8 cellular contexts compared by ENCODE assay signal in genomic region chr3:71859128-71859519, GRCh38.
DNase-seq lines count a peak whose midpoint lies in the region; ATAC-seq and TF ChIP-seq lines count a peak whose summit lies in the region.

No MANE protein-coding gene starts in this region.

- no TSS peak for BruUV-seq in Calu3 (replicated peaks; lab: Mats Ljungman, UMichigan)

- H3K36me3 Mint-ChIP-seq in Calu3 (ENCODE audit: insufficient read depth, unreplicated experiment) = no peaks in the 10 kb centered on the region

- H3K9me3 Mint-ChIP-seq in Calu3 (ENCODE audit: low read depth, unreplicated experiment) = no peaks in the 10 kb centered on the region

- ATAC-seq in psoas muscle (peak in 2 of 4 donors; percentile 40 to 56), GM18867 (IDR thresholded peaks at IDR 0.05; ENCODE audit: unreplicated experiment) (no peak)

- no peak for TF ChIP-seq POLR2A in Peyer's patch (IDR thresholded peaks at IDR 0.05)

- H3K27me3 Mint-ChIP-seq in Calu3 (ENCODE audit: unreplicated experiment) = peaks cover 38% of the 10 kb centered on the region

- no peak for TF ChIP-seq CTCF in Calu3 (IDR thresholded peaks at IDR 0.05; ENCODE audit: unreplicated experiment)
- peak in 5 of 6 experiments; percentile 17 to 61 (median 54) for TF ChIP-seq CTCF in Peyer's patch (IDR thresholded peaks at IDR 0.05)
- no peak for TF ChIP-seq CTCF in fibroblast of pulmonary artery (IDR thresholded peaks at IDR 0.05; ENCODE audit: low read length, missing control alignments)
- TF ChIP-seq CTCF in psoas muscle (IDR thresholded peaks at IDR 0.05) = peak; percentile 17

- H3K27ac ChIP-seq in Peyer's patch = no peak overlapping the region
- H3K27ac ChIP-seq in psoas muscle = no peak overlapping the region

- H3K27me3 ChIP-seq in Peyer's patch (no peaks in the 10 kb centered on the region), psoas muscle (ENCODE audit: insufficient read depth in 3 of 3, low read length in 2 of 3) (peaks cover 0 to 3% (median 0%) of the 10 kb centered on the region in 3 donors)

- CTCF ChIA-PET in Calu3 (lab: Charles Lee) = interaction anchor here (0.8 to 1.0 kb wide), 2 partner anchors 129 to 148 kb away, joined by 5 to 15 read pairs; no protein-coding TSS in a partner anchor
- CTCF ChIA-PET in HEK293T (lab: Yijun Ruan, JAX) = interaction anchor here (0.8 to 1.4 kb wide), 4 partner anchors 129 to 732 kb away, joined by 3 to 5 read pairs (median 4); no protein-coding TSS in a partner anchor

- whole genome bisulfite sequencing in psoas muscle, 3 donors = 86 to 91% (median 87%) methylated on average over 3 of the region's 3 CpGs

- DNase-seq in Calu3 (peak; percentile 24), HEK293T (ENCODE audit: extremely low spot score) (peak; percentile 34), Peyer's patch (no peak), fibroblast of pulmonary artery (ENCODE audit: low read depth) (peak; percentile 23), psoas muscle (no peak), middle frontal gyrus (ENCODE audit: extremely low spot score, low spot score) (no peak), mesenteric fat pad (ENCODE audit: low spot score) (no peak)

- no peak overlapping the region for H3K27ac Mint-ChIP-seq in Calu3 (ENCODE audit: unreplicated experiment)

- no peaks in the 10 kb centered on the region for H3K4me1 Mint-ChIP-seq in Calu3 (ENCODE audit: low read depth, unreplicated experiment)

- POLR2A ChIA-PET in HEK293T (lab: Yijun Ruan, JAX) = no interaction called here

- H3K9me3 ChIP-seq in Peyer's patch = peaks cover 0 to 9% (median 0%) of the 10 kb centered on the region in 4 donors
- no peaks in the 10 kb centered on the region for H3K9me3 ChIP-seq in psoas muscle

- intact Hi-C loops in Calu3 (cut with micrococcal nuclease; ENCODE audit: unreplicated experiment) = loop anchor here (1.0 kb wide), 2 partner anchors 129 to 148 kb away; no protein-coding TSS in a partner anchor
- intact Hi-C loops in psoas muscle (cut with DNase I) = no loop called here

- H3K36me3 ChIP-seq in Peyer's patch = no peaks in the 10 kb centered on the region
- no peaks in the 10 kb centered on the region for H3K36me3 ChIP-seq in psoas muscle (ENCODE audit: insufficient read depth in 1 of 2, low read depth in 1 of 2)

- H3K4me1 ChIP-seq in Peyer's patch (no peaks in the 10 kb centered on the region), psoas muscle (no peaks in the 10 kb centered on the region)

- H3K4me3 ChIP-seq in Peyer's patch (no peak overlapping the region), fibroblast of pulmonary artery (replicated peaks; ENCODE audit: low read depth, low read length) (no peak overlapping the region), psoas muscle (no peak overlapping the region)

- no peak overlapping the region for H3K4me3 Mint-ChIP-seq in Calu3 (ENCODE audit: low read depth, unreplicated experiment)

TF ChIP-seq in HEK293T, 16 proteins besides CTCF, POLR2A, EP300 and RAD21:
- TF ChIP-seq FOXK2 (IDR thresholded peaks at IDR 0.05) = no peak
- TF ChIP-seq, protein P1, sequence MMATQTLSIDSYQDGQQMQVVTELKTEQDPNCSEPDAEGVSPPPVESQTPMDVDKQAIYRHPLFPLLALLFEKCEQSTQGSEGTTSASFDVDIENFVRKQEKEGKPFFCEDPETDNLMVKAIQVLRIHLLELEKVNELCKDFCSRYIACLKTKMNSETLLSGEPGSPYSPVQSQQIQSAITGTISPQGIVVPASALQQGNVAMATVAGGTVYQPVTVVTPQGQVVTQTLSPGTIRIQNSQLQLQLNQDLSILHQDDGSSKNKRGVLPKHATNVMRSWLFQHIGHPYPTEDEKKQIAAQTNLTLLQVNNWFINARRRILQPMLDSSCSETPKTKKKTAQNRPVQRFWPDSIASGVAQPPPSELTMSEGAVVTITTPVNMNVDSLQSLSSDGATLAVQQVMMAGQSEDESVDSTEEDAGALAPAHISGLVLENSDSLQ (IDR thresholded peaks at IDR 0.05) = peak; percentile 50

Comparison
In these comparisons a context has a peak if more than half of its experiments do, and no peak if none do; other contexts are left out.
1. DNase-seq: peak in Calu3 (single experiment), HEK293T (single experiment) and fibroblast of pulmonary artery (single experiment); none in Peyer's patch (0 of 3), psoas muscle (0 of 2), middle frontal gyrus (single experiment) and mesenteric fat pad (single experiment).
2. CTCF ChIP-seq: peak in Peyer's patch (5 of 6) and psoas muscle (single experiment); none in Calu3 (single experiment) and fibroblast of pulmonary artery (single experiment).